8 cellular contexts compared by ENCODE assay signal in genomic region chr4:4106923-4107322, GRCh38.
DNase-seq lines count a peak whose midpoint lies in the region; ATAC-seq and TF ChIP-seq lines count a peak whose summit lies in the region.
"Not testable (repeated sequence)": the region's sequence is repeated elsewhere in the genome, so short reads cannot be mapped to it uniquely, and the experiment has no call there.

No MANE protein-coding gene starts in this region.

- H3K4me2 ChIP-seq in neural progenitor cell = peak overlapping the region; percentile 76

- H3K4me3 Mint-ChIP-seq in CD4-positive, alpha-beta memory T cell = peak overlapping the region in 7 of 8 donors; percentile 17 to 81 (median 46)
- peak overlapping the region; percentile 39 for H3K4me3 Mint-ChIP-seq in activated naive CD8-positive, alpha-beta T cell treated with anti-CD3 and anti-CD28 coated beads, Interleukin-2, amount 10 ng/mL, durations not matched to agents 7 days and 5 days
- H3K4me3 Mint-ChIP-seq in endodermal cell (peak overlapping the region; percentile 59), neural progenitor cell (peak overlapping the region; percentile 66)

- not testable (repeated sequence) for TF ChIP-seq POLR2A in suprapubic skin (IDR thresholded peaks at IDR 0.05)

- 1% methylated on average over 25 of the region's 36 CpGs; no CpG with 5 or more reads in 1 of the 2 experiments for WGBS in endodermal cell (ENCODE audit: insufficient coverage in 1 of 2, insufficient read length in 1 of 2), 2 experiments
- WGBS in suprapubic skin = no CpG with 5 or more reads among the region's 36 CpGs

- H3K27ac Mint-ChIP-seq in CD4-positive, alpha-beta memory T cell; activated naive CD8-positive, alpha-beta T cell treated with anti-CD3 and anti-CD28 coated beads, Interleukin-2, amount 10 ng/mL, durations not matched to agents 7 days and 5 days; endodermal cell; neural progenitor cell: not testable (repeated sequence)

- not testable (repeated sequence) for ATAC-seq in activated naive CD8-positive, alpha-beta T cell treated with anti-CD3 and anti-CD28 coated beads, Interleukin-2, amount 10 ng/mL, durations not matched to agents 7 days and 5 days (ENCODE audit: low read depth)

- intact Hi-C loops in CD4-positive, alpha-beta memory T cell (cut with micrococcal nuclease) = loop anchor here (10.0 kb wide), 1 partner anchor 122 kb away; no protein-coding TSS in a partner anchor

- peaks cover 8 to 26% of the 10 kb centered on the region in 2 donors for H3K27me3 Mint-ChIP-seq in CD4-positive, alpha-beta memory T cell
- peaks cover 26% of the 10 kb centered on the region for H3K27me3 Mint-ChIP-seq in activated naive CD8-positive, alpha-beta T cell treated with anti-CD3 and anti-CD28 coated beads, Interleukin-2, amount 10 ng/mL, durations not matched to agents 7 days and 5 days
- H3K27me3 Mint-ChIP-seq in endodermal cell (ENCODE audit: insufficient read depth) = peaks cover 37% of the 10 kb centered on the region
- H3K27me3 Mint-ChIP-seq in neural progenitor cell (ENCODE audit: insufficient read depth, low read depth) = peaks cover 29% of the 10 kb centered on the region

- not testable (repeated sequence) for H3K27me3 ChIP-seq in CD4-positive, alpha-beta memory T cell (ENCODE audit: insufficient read depth, low read length)
- H3K27me3 ChIP-seq in endodermal cell (ENCODE audit: control insufficient read depth, insufficient read depth, low read length, poor library complexity, severe bottlenecking) (peaks cover 11% of the 10 kb centered on the region), neural progenitor cell (peaks cover 20% of the 10 kb centered on the region), suprapubic skin (peaks cover 43% of the 10 kb centered on the region)

- not testable (repeated sequence) for H3F3A ChIP-seq in neural progenitor cell (ENCODE audit: low read depth)

- H3K4me1 ChIP-seq in CD4-positive, alpha-beta memory T cell (ENCODE audit: insufficient read depth, low read length); endodermal cell (ENCODE audit: control insufficient read depth, insufficient read depth, low read length); neural progenitor cell; suprapubic skin: not testable (repeated sequence)

- H3K27ac ChIP-seq in CD4-positive, alpha-beta memory T cell (ENCODE audit: low read depth, low read length); endodermal cell (ENCODE audit: low read depth, low read length); neural progenitor cell; suprapubic skin: not testable (repeated sequence)

- H3K79me2 ChIP-seq in neural progenitor cell (ENCODE audit: low read depth) = not testable (repeated sequence)

- not testable (repeated sequence) for H3K9me3 Mint-ChIP-seq in CD4-positive, alpha-beta memory T cell; activated naive CD8-positive, alpha-beta T cell treated with anti-CD3 and anti-CD28 coated beads, Interleukin-2, amount 10 ng/mL, durations not matched to agents 7 days and 5 days; endodermal cell; neural progenitor cell

- not testable (repeated sequence) for H3K36me3 ChIP-seq in CD4-positive, alpha-beta memory T cell (ENCODE audit: insufficient read depth, low read length); endodermal cell (ENCODE audit: control insufficient read depth, insufficient read depth, low read length); neural progenitor cell; suprapubic skin

- not testable (repeated sequence) for H3K9ac ChIP-seq in endodermal cell (ENCODE audit: extremely low read depth, low read length, poor library complexity, severe bottlenecking); neural progenitor cell

- DNase-seq in CD4-positive, alpha-beta memory T cell = peak in 1 of 5 donors; percentile 43
- not testable (repeated sequence) for DNase-seq in Jurkat, Clone E6-1 (ENCODE audit: low read depth, low spot score); activated naive CD8-positive, alpha-beta T cell treated with anti-CD3 and anti-CD28 coated beads, Interleukin-2, amount 10 ng/mL, durations not matched to agents 7 days and 5 days; suprapubic skin (ENCODE audit: low spot score in 2 of 2)
- DNase-seq in UCSD-AML1 (lab: John Stamatoyannopoulos, UW; ENCODE audit: unreplicated experiment) (peak; percentile 12), endodermal cell (peak; percentile 65), islet precursor cell (peak; percentile 51), neural progenitor cell (ENCODE audit: low spot score) (peak; percentile 9)

- H4K20me1 ChIP-seq in neural progenitor cell (ENCODE audit: low read depth) = not testable (repeated sequence)

- TF ChIP-seq CTCF in endodermal cell (conservative IDR thresholded peaks at IDR 0.05); neural progenitor cell (IDR thresholded peaks at IDR 0.05); suprapubic skin (IDR thresholded peaks at IDR 0.05): not testable (repeated sequence)

- CTCF ChIA-PET in CD4-positive, alpha-beta memory T cell (lab: Charles Lee; ENCODE audit: partially characterized antibody) = interaction anchor here (0.6 kb wide), 1 partner anchor 95 kb away, joined by 3 read pairs; no protein-coding TSS in a partner anchor

- H3K4me3 ChIP-seq in CD4-positive, alpha-beta memory T cell (ENCODE audit: low read length in 2 of 2); endodermal cell (ENCODE audit: low read length): not testable (repeated sequence)
- peak overlapping the region; percentile 49 for H3K4me3 ChIP-seq in Jurkat, Clone E6-1 (ENCODE audit: low read length)
- peak overlapping the region; percentile 49 for H3K4me3 ChIP-seq in neural progenitor cell
- H3K4me3 ChIP-seq in suprapubic skin = peak overlapping the region; percentile 49

- not testable (repeated sequence) for H3K9me3 ChIP-seq in CD4-positive, alpha-beta memory T cell (ENCODE audit: control insufficient read depth in 1 of 2, low read length in 2 of 2); endodermal cell (ENCODE audit: control insufficient read depth, low read length); neural progenitor cell (ENCODE audit: low read depth); suprapubic skin

- H2AFZ ChIP-seq in neural progenitor cell (replicated peaks) = not testable (repeated sequence)

- TF ChIP-seq EP300 in suprapubic skin (IDR thresholded peaks at IDR 0.05) = not testable (repeated sequence)

- H3K36me3 Mint-ChIP-seq in CD4-positive, alpha-beta memory T cell; activated naive CD8-positive, alpha-beta T cell treated with anti-CD3 and anti-CD28 coated beads, Interleukin-2, amount 10 ng/mL, durations not matched to agents 7 days and 5 days; endodermal cell (ENCODE audit: low read depth); neural progenitor cell: not testable (repeated sequence)

- not testable (repeated sequence) for H3K4me1 Mint-ChIP-seq in CD4-positive, alpha-beta memory T cell; activated naive CD8-positive, alpha-beta T cell treated with anti-CD3 and anti-CD28 coated beads, Interleukin-2, amount 10 ng/mL, durations not matched to agents 7 days and 5 days; endodermal cell; neural progenitor cell

- POLR2A ChIA-PET in CD4-positive, alpha-beta memory T cell (lab: Charles Lee; ENCODE audit: partially characterized antibody); activated naive CD8-positive, alpha-beta T cell treated with anti-CD3 and anti-CD28 coated beads, Interleukin-2, amount 10 ng/mL, durations not matched to agents 7 days and 5 days (lab: Charles Lee): not testable (repeated sequence)
